8 cellular contexts compared by ENCODE assay signal in the genomic region with DNA sequence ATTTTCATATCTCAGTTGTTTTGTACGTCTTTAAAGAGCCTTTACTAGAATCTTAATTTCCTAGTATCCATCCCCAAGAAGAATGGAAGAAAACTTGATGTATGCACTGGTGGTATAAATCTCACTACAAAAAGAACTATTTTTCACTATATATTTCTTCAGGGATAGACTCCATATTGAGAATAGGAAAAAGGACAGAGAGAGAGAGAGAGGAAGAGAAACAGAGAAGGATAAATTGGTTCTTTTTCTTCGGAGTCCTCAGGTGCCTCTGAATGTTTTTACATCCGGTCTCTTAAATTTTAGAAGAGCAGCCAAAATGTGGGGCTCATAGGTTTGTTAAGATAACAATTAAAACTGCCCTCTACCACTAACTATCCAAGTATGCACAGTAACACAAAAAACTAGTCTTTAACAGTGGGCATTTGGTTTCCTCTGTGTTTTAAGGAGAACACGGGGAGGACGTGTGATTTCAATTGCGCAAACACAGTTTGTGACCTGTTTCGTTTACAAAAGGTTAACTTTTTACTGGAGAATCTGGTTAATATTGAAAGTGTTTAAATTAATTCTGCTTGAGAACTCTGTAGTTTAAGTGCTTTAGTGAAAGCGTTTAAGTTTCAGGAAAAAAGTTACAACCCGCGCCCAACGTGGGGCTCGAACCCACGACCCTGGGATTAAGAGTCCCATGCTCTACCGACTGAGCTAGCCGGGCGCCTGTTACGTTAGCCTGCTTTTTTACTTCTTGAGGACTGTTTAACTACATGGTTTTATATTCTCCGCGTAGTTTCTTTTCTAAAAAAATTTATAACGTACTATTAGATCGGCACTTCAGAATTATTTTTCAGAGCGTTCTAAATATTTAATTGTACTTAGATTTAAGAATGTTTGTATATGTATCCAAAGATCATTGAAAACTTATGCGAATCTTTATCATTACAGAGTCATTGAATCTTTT. TPM values are rescaled to one million over a fixed set of nuclear protein-coding genes. Genes with fewer than 3 reads are reported as not detected.
A peak's percentile ranks its signal among the peaks of the same experiment; 100 is the strongest.
DNase-seq lines count a peak whose midpoint lies in the region; ATAC-seq and TF ChIP-seq lines count a peak whose summit lies in the region.

No MANE protein-coding gene starts in this region.

- H3K9me3 ChIP-seq in BLaER1 treated with 17β-estradiol and CSF1 and Interleukin-3, amounts not matched to agents 10 nM and 100 nM (replicated peaks in 1 of 11), result no peaks in the 10 kb centered on the region

- H4K20me1 ChIP-seq in BLaER1 treated with 17β-estradiol and CSF1 and Interleukin-3, amounts not matched to agents 10 nM and 100 nM, result no peaks in the 10 kb centered on the region; a peak in 1 of 22 replicates

- H3K27ac ChIP-seq in BLaER1 treated with 17β-estradiol and CSF1 and Interleukin-3, amounts not matched to agents 10 nM and 100 nM, result peak overlapping the region in 10 of 11 experiments; percentile 10 to 61 (median 36); a peak in 15 of 22 replicates

- no peaks in the 10 kb centered on the region for H3K27me3 Mint-ChIP-seq in activated CD4-positive, alpha-beta memory T cell treated with anti-CD3 and anti-CD28 coated beads, Interleukin-2, amount 10 ng/mL, durations not matched to agents 7 days and 5 days

- peaks cover 0 to 22% (median 8%) of the 10 kb centered on the region in 11 experiments; a peak in 13 of 22 replicates for H3K36me3 ChIP-seq in BLaER1 treated with 17β-estradiol and CSF1 and Interleukin-3, amounts not matched to agents 10 nM and 100 nM

- H3K27me3 ChIP-seq in BLaER1 treated with 17β-estradiol and CSF1 and Interleukin-3, amounts not matched to agents 10 nM and 100 nM, result no peaks in the 10 kb centered on the region

- H3K4me2 ChIP-seq in BLaER1 treated with 17β-estradiol and CSF1 and Interleukin-3, amounts not matched to agents 10 nM and 100 nM, result peak overlapping the region; percentile 74 to 90 (median 80)

- peak overlapping the region; percentile 62 to 82 (median 76) for H3K9ac ChIP-seq in BLaER1 treated with 17β-estradiol and CSF1 and Interleukin-3, amounts not matched to agents 10 nM and 100 nM

- no peak overlapping the region for H3K4me3 Mint-ChIP-seq in activated CD4-positive, alpha-beta memory T cell treated with anti-CD3 and anti-CD28 coated beads, Interleukin-2, amount 10 ng/mL, durations not matched to agents 7 days and 5 days

- H3K4me3 ChIP-seq in BLaER1 treated with 17β-estradiol and CSF1 and Interleukin-3, amounts not matched to agents 10 nM and 100 nM, result peak overlapping the region; percentile 65 to 75 (median 68)

- H3K4me1 Mint-ChIP-seq in activated CD4-positive, alpha-beta memory T cell treated with anti-CD3 and anti-CD28 coated beads, Interleukin-2, amount 10 ng/mL, durations not matched to agents 7 days and 5 days, result peaks cover 28% of the 10 kb centered on the region

- no peaks in the 10 kb centered on the region for H3K9me3 Mint-ChIP-seq in activated CD4-positive, alpha-beta memory T cell treated with anti-CD3 and anti-CD28 coated beads, Interleukin-2, amount 10 ng/mL, durations not matched to agents 7 days and 5 days

- no peak for ATAC-seq in GM21447 (IDR thresholded peaks at IDR 0.05; ENCODE audit: unreplicated experiment)

- H3K36me3 Mint-ChIP-seq in activated CD4-positive, alpha-beta memory T cell treated with anti-CD3 and anti-CD28 coated beads, Interleukin-2, amount 10 ng/mL, durations not matched to agents 7 days and 5 days (ENCODE audit: low read depth), result peaks cover 5% of the 10 kb centered on the region

- CTCF ChIA-PET in HEK293T (lab: Yijun Ruan, JAX), result no interaction called here
- CTCF ChIA-PET in activated CD4-positive, alpha-beta memory T cell treated with anti-CD3 and anti-CD28 coated beads, Interleukin-2, amount 10 ng/mL, durations not matched to agents 7 days and 5 days (lab: Charles Lee), result no interaction called here

- POLR2A ChIA-PET in HEK293T (lab: Yijun Ruan, JAX), result interaction anchor here (1.3 kb wide), 1 partner anchor 59 kb away, joined by 3 read pairs; a partner anchor contains a TSS
- POLR2A ChIA-PET in activated CD4-positive, alpha-beta memory T cell treated with anti-CD3 and anti-CD28 coated beads, Interleukin-2, amount 10 ng/mL, durations not matched to agents 7 days and 5 days (lab: Charles Lee), result interaction anchor here (1.0 to 1.2 kb wide), 2 partner anchors 39 to 58 kb away, joined by 3 to 7 read pairs; a partner anchor contains a TSS

- peaks cover 16 to 29% (median 24%) of the 10 kb centered on the region in 10 experiments for H3K4me1 ChIP-seq in BLaER1 treated with 17β-estradiol and CSF1 and Interleukin-3, amounts not matched to agents 10 nM and 100 nM

- DNase-seq in HEK293T (ENCODE audit: extremely low spot score), result peak; percentile 26
- DNase-seq in NCI-H460 (ENCODE audit: extremely low read depth, low read depth), result peak; percentile 62
- DNase-seq in activated CD4-positive, alpha-beta memory T cell treated with anti-CD3 and anti-CD28 coated beads, Interleukin-2, amount 10 ng/mL, durations not matched to agents 7 days and 5 days, result peak; percentile 82
- DNase-seq in effector CD8-positive, alpha-beta T cell (lab: John Stamatoyannopoulos, UW), result peak; percentile 80
- DNase-seq in lung microvascular endothelial cell (ENCODE audit: low read depth in 2 of 2), result peak; percentile 73 to 80
- DNase-seq in stimulated activated CD4-positive, alpha-beta T cell treated with anti-CD3 and anti-CD28 coated beads, TNF-alpha, amount 100 ng/mL, for 4 hours (ENCODE audit: low read depth in 3 of 3), result peak; percentile 73 to 81 (median 80)

- no peak overlapping the region for H3K27ac Mint-ChIP-seq in activated CD4-positive, alpha-beta memory T cell treated with anti-CD3 and anti-CD28 coated beads, Interleukin-2, amount 10 ng/mL, durations not matched to agents 7 days and 5 days

TF ChIP-seq in HEK293T, 16 proteins besides CTCF, POLR2A, EP300 and RAD21:
- TF ChIP-seq ARNT (IDR thresholded peaks at IDR 0.05), result no peak
- no peak for TF ChIP-seq HDGF (IDR thresholded peaks at IDR 0.05; ENCODE audit: borderline replicate concordance)
- TF ChIP-seq CTBP1 (IDR thresholded peaks at IDR 0.05; ENCODE audit: borderline replicate concordance), result 0 out of 2 replicates have a peak, but pooled peaks have one; percentile 33
- TF ChIP-seq NFRKB (IDR thresholded peaks at IDR 0.05), result no peak
- no peak for TF ChIP-seq FOXA1 (IDR thresholded peaks at IDR 0.05)
- no peak for TF ChIP-seq TARDBP (IDR thresholded peaks at IDR 0.05)
- TF ChIP-seq FOXK2 (IDR thresholded peaks at IDR 0.05), result no peak
- TF ChIP-seq LEF1 (IDR thresholded peaks at IDR 0.05; ENCODE audit: borderline replicate concordance), result no peak

RNA-seq across cellular contexts. Expression of a gene that starts 5.1 kb away (rescaled TPM):
- total RNA-seq in NCI-H460 (2014; rRNA removed; shearing (Covaris generic)), result 202 and 260 TPM in 2 replicates
- polyA plus RNA-seq in NCI-H460 (2014; cell fraction: nucleus; rRNA removed), result 256 and 358 TPM in 2 replicates
- total RNA-seq in activated CD4-positive, alpha-beta memory T cell treated with anti-CD3 and anti-CD28 coated beads, Interleukin-2, amount 10 ng/mL, durations not matched to agents 7 days and 5 days, result 100 to 1,000 TPM; 243 to 259 TPM
- 76.6 and 109 TPM in 2 replicates for total RNA-seq in lung microvascular endothelial cell

RNA-seq across cellular contexts. Expression of a gene that starts 39.6 kb away (rescaled TPM):
- total RNA-seq in NCI-H460 (2014; rRNA removed; shearing (Covaris generic)), result 93.4 and 101 TPM in 2 replicates
- 43.6 and 51.9 TPM in 2 replicates for polyA plus RNA-seq in NCI-H460 (2014; cell fraction: nucleus; rRNA removed)
- total RNA-seq in activated CD4-positive, alpha-beta memory T cell treated with anti-CD3 and anti-CD28 coated beads, Interleukin-2, amount 10 ng/mL, durations not matched to agents 7 days and 5 days, result 10 to 100 TPM; 42.3 to 49.2 TPM
- total RNA-seq in lung microvascular endothelial cell, result 25.1 and 28.8 TPM in 2 replicates

RNA-seq across cellular contexts. Expression of a gene that starts 58.8 kb away (rescaled TPM):
- total RNA-seq in NCI-H460 (2014; rRNA removed; shearing (Covaris generic)), result 8.0 and 8.1 TPM in 2 replicates
- polyA plus RNA-seq in NCI-H460 (2014; cell fraction: nucleus; rRNA removed), result 4.5 and 5.6 TPM in 2 replicates
- 10 to 100 TPM; 37.9 to 41.7 TPM for total RNA-seq in activated CD4-positive, alpha-beta memory T cell treated with anti-CD3 and anti-CD28 coated beads, Interleukin-2, amount 10 ng/mL, durations not matched to agents 7 days and 5 days
- total RNA-seq in lung microvascular endothelial cell, result 8.7 and 10.7 TPM in 2 replicates

Comparison
In these comparisons a context has a peak if more than half of its experiments do, and no peak if none do; other contexts are left out.
1. DNase-seq: peak in every context shown above with its lines; median percentile 82 in activated CD4-positive, alpha-beta memory T cell treated with anti-CD3 and anti-CD28 coated beads, Interleukin-2, amount 10 ng/mL, durations not matched to agents 7 days and 5 days; 80 in effector CD8-positive, alpha-beta T cell; 80 in stimulated activated CD4-positive, alpha-beta T cell treated with anti-CD3 and anti-CD28 coated beads, TNF-alpha, amount 100 ng/mL, for 4 hours; 76 in lung microvascular endothelial cell; 62 in NCI-H460; 26 in HEK293T.